ENCODE assay signal across 1 cellular context in the genomic region with DNA sequence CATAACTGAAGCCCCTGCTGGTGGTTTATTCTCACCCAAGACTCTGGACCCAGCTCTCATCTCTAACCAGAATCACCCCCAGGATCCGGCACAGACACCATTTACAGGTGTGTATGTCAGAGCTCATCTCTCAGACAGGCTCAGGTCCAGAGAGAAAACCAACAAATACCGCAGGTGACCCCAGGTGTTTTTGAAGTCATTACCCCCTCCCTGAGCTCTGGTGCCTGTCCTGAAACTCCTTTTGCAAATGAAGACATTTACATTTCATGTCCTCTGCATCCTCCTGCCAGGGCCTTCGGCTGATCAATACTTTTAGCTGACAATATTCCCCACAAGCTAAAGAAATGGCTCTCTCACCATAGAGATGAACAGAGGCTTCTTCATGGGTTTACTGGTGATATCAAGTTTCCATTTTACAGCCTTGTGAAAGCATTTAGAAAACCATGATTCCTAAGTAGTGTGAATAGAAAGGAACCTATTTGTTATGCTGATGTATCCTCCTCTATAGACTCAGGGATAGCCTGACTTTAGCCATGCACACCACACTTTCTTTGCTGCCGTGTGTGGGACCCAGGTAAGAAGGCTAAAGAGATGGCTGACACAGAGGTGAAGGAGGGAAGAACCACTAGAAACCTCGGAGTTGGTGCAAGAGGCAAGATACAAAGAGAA.
TF ChIP-seq lines count a peak whose summit lies in the region.

No MANE protein-coding gene starts in this region.

TF ChIP-seq in WTC11, 78 proteins besides CTCF, POLR2A, EP300 and RAD21 (continued from another document):
- TF ChIP-seq, protein P1, sequence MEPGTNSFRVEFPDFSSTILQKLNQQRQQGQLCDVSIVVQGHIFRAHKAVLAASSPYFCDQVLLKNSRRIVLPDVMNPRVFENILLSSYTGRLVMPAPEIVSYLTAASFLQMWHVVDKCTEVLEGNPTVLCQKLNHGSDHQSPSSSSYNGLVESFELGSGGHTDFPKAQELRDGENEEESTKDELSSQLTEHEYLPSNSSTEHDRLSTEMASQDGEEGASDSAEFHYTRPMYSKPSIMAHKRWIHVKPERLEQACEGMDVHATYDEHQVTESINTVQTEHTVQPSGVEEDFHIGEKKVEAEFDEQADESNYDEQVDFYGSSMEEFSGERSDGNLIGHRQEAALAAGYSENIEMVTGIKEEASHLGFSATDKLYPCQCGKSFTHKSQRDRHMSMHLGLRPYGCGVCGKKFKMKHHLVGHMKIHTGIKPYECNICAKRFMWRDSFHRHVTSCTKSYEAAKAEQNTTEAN (CRISPR knock-in tag; IDR thresholded peaks at IDR 0.05) = no peak
- TF ChIP-seq FOXP1 (CRISPR knock-in tag; IDR thresholded peaks at IDR 0.05; ENCODE audit: borderline replicate concordance) = no peak
- no peak for TF ChIP-seq KAT7 (CRISPR knock-in tag; IDR thresholded peaks at IDR 0.05; ENCODE audit: borderline replicate concordance)
- TF ChIP-seq, protein P2, sequence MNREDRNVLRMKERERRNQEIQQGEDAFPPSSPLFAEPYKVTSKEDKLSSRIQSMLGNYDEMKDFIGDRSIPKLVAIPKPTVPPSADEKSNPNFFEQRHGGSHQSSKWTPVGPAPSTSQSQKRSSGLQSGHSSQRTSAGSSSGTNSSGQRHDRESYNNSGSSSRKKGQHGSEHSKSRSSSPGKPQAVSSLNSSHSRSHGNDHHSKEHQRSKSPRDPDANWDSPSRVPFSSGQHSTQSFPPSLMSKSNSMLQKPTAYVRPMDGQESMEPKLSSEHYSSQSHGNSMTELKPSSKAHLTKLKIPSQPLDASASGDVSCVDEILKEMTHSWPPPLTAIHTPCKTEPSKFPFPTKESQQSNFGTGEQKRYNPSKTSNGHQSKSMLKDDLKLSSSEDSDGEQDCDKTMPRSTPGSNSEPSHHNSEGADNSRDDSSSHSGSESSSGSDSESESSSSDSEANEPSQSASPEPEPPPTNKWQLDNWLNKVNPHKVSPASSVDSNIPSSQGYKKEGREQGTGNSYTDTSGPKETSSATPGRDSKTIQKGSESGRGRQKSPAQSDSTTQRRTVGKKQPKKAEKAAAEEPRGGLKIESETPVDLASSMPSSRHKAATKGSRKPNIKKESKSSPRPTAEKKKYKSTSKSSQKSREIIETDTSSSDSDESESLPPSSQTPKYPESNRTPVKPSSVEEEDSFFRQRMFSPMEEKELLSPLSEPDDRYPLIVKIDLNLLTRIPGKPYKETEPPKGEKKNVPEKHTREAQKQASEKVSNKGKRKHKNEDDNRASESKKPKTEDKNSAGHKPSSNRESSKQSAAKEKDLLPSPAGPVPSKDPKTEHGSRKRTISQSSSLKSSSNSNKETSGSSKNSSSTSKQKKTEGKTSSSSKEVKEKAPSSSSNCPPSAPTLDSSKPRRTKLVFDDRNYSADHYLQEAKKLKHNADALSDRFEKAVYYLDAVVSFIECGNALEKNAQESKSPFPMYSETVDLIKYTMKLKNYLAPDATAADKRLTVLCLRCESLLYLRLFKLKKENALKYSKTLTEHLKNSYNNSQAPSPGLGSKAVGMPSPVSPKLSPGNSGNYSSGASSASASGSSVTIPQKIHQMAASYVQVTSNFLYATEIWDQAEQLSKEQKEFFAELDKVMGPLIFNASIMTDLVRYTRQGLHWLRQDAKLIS (CRISPR knock-in tag; IDR thresholded peaks at IDR 0.05; ENCODE audit: borderline replicate concordance) = no peak
- TF ChIP-seq, protein P3, sequence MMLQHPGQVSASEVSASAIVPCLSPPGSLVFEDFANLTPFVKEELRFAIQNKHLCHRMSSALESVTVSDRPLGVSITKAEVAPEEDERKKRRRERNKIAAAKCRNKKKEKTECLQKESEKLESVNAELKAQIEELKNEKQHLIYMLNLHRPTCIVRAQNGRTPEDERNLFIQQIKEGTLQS (CRISPR knock-in tag; conservative IDR thresholded peaks at IDR 0.05) = no peak
- TF ChIP-seq, protein P4, sequence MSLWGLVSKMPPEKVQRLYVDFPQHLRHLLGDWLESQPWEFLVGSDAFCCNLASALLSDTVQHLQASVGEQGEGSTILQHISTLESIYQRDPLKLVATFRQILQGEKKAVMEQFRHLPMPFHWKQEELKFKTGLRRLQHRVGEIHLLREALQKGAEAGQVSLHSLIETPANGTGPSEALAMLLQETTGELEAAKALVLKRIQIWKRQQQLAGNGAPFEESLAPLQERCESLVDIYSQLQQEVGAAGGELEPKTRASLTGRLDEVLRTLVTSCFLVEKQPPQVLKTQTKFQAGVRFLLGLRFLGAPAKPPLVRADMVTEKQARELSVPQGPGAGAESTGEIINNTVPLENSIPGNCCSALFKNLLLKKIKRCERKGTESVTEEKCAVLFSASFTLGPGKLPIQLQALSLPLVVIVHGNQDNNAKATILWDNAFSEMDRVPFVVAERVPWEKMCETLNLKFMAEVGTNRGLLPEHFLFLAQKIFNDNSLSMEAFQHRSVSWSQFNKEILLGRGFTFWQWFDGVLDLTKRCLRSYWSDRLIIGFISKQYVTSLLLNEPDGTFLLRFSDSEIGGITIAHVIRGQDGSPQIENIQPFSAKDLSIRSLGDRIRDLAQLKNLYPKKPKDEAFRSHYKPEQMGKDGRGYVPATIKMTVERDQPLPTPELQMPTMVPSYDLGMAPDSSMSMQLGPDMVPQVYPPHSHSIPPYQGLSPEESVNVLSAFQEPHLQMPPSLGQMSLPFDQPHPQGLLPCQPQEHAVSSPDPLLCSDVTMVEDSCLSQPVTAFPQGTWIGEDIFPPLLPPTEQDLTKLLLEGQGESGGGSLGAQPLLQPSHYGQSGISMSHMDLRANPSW (CRISPR knock-in tag; conservative IDR thresholded peaks at IDR 0.05; ENCODE audit: low read depth) = no peak
- no peak for TF ChIP-seq ZNF263 (CRISPR knock-in tag; IDR thresholded peaks at IDR 0.05; ENCODE audit: low read depth)
- no peak for TF ChIP-seq ATF1 (CRISPR knock-in tag; IDR thresholded peaks at IDR 0.05)
- no peak for TF ChIP-seq HMGA2 (CRISPR knock-in tag; IDR thresholded peaks at IDR 0.05)
- TF ChIP-seq, protein P5, sequence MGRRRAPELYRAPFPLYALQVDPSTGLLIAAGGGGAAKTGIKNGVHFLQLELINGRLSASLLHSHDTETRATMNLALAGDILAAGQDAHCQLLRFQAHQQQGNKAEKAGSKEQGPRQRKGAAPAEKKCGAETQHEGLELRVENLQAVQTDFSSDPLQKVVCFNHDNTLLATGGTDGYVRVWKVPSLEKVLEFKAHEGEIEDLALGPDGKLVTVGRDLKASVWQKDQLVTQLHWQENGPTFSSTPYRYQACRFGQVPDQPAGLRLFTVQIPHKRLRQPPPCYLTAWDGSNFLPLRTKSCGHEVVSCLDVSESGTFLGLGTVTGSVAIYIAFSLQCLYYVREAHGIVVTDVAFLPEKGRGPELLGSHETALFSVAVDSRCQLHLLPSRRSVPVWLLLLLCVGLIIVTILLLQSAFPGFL (CRISPR knock-in tag; IDR thresholded peaks at IDR 0.05; ENCODE audit: borderline replicate concordance) = no peak
- TF ChIP-seq, protein P6, sequence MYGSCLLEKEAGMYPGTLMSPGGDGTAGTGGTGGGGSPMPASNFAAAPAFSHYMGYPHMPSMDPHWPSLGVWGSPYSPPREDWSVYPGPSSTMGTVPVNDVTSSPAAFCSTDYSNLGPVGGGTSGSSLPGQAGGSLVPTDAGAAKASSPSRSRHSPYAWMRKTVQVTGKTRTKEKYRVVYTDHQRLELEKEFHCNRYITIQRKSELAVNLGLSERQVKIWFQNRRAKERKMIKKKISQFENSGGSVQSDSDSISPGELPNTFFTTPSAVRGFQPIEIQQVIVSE (CRISPR knock-in tag; IDR thresholded peaks at IDR 0.05; ENCODE audit: borderline replicate concordance) = no peak
- no peak for TF ChIP-seq GABPB1 (CRISPR knock-in tag; IDR thresholded peaks at IDR 0.05)
